1 cellular context compared by ENCODE assay signal in the genomic region with DNA sequence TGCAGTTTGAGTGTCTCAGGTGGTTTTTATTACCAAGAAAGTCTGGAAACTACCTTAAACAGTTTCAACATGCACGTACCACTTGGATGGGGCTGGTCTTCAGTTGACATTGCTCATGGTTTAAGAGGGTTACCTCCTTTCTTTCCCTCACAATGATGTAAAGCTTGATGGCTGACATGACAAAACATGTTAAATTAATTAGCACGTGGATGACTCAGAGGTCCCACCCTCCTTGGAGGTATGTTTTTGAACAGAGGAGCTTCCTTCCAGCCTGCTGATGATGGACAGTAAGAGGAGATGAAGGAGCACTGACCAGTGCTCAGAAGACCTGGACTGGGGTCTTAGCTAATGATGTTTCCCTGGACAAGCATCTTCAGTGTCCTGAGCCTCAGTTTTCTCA.
TF ChIP-seq lines count a peak whose summit lies in the region.

No MANE protein-coding gene starts in this region.

TF ChIP-seq in SK-N-SH, 30 proteins besides CTCF, POLR2A, EP300 and RAD21 (continued from another document):
- no peak for TF ChIP-seq JUND (IDR thresholded peaks at IDR 0.05)
- TF ChIP-seq NFIC (IDR thresholded peaks at IDR 0.05; ENCODE audit: borderline replicate concordance) = no peak
